ENCODE assay signal across 9 cellular contexts in the genomic region with DNA sequence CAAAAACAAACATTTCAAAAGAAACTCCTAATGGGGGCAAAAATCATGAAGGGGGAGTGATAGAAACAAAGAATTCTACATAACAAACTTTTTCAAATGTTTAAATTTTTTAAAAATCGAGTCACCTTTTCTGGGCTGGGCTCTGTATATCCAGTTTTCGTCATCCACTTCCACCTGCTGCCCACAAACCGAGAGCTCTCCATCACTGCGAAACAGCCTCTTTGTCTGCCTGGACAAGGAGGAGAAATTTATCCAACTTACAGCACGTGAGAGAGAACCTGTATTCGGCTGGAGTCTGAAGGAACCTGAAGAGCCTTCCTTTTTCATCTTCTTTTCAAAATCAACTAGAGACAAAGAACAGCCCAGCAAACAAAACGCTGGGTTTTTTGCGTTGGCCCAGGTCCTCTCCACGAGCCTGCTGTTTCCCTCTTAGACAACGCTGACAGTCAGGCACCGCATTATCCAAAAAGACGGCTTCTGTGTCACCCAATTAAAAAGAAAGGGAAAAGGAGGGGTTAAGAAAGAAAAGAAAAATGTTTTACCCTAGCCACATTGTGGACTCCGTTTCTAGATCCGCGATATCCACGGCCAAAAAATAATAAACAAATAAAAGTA.
A peak's percentile ranks its signal among the peaks of the same experiment; 100 is the strongest.
DNase-seq lines count a peak whose midpoint lies in the region; TF ChIP-seq lines count a peak whose summit lies in the region.
"Had no signal": no experiment of that assay in that cellular context is flagged by ENCODE, and none has a peak within 500 bp of the region (broad histone marks: within the 10 kb centered on the region; RNA-seq: fewer than 3 reads in every experiment).

No MANE protein-coding gene starts in this region.

- H3K9me3 ChIP-seq in ectodermal cell (ENCODE audit: control insufficient read depth, low read length), result no peaks in the 10 kb centered on the region
- no peaks in the 10 kb centered on the region for H3K9me3 ChIP-seq in transverse colon

- in situ Hi-C loops in transverse colon (cut with MboI; ENCODE audit: low pct_ligation_motif_present in 1 of 4, low pct_unique_long_range_greater_than_20kb in 1 of 4, low sequenced_read_pairs in 3 of 4), result no loop called here

- H3K9ac ChIP-seq in mesendoderm (ENCODE audit: low read length), result peak overlapping the region; percentile 34

- H3K4me1 Mint-ChIP-seq in activated CD4-positive, alpha-beta T cell treated with anti-CD3 and anti-CD28 coated beads, Interleukin-2, amount 10 ng/mL, durations not matched to agents 7 days and 5 days, result no peaks in the 10 kb centered on the region
- H3K4me1 Mint-ChIP-seq: immature natural killer cell had no signal

- intact Hi-C loops in transverse colon (cut with DNase I; ENCODE audit: low total_unique reads), result no loop called here

- TF ChIP-seq EP300 in transverse colon (IDR thresholded peaks at IDR 0.05; ENCODE audit: low read depth), result no peak

- H2AK5ac ChIP-seq in mesendoderm (ENCODE audit: low read length), result no peak overlapping the region

- H3K27ac ChIP-seq in ectodermal cell (ENCODE audit: insufficient read depth, low read depth, low read length, poor library complexity, severe bottlenecking) (peak overlapping the region; percentile 69), mesendoderm (ENCODE audit: low read depth, low read length) (no peak overlapping the region), transverse colon (peak overlapping the region; percentile 53 to 71 (median 58))

- no peak overlapping the region for H4K5ac ChIP-seq in mesendoderm (ENCODE audit: low read length)

- no peak overlapping the region for H3K23ac ChIP-seq in mesendoderm (ENCODE audit: low read length)

- H3K27me3 Mint-ChIP-seq in activated CD4-positive, alpha-beta T cell treated with anti-CD3 and anti-CD28 coated beads, Interleukin-2, amount 10 ng/mL, durations not matched to agents 7 days and 5 days, result peaks cover 19% of the 10 kb centered on the region

- peak overlapping the region; percentile 75 for H3K56ac ChIP-seq in mesendoderm (ENCODE audit: low read length)

- POLR2A ChIA-PET in activated CD4-positive, alpha-beta T cell treated with anti-CD3 and anti-CD28 coated beads, Interleukin-2, amount 10 ng/mL, durations not matched to agents 7 days and 5 days (lab: Charles Lee), result no interaction called here

- no peak overlapping the region for H3K4me3 Mint-ChIP-seq in activated CD4-positive, alpha-beta T cell treated with anti-CD3 and anti-CD28 coated beads, Interleukin-2, amount 10 ng/mL, durations not matched to agents 7 days and 5 days
- H3K4me3 Mint-ChIP-seq: immature natural killer cell had no signal

- H2BK5ac ChIP-seq in mesendoderm (ENCODE audit: low read length), result no peak overlapping the region

- peaks cover 2% of the 10 kb centered on the region for H3K79me1 ChIP-seq in mesendoderm (ENCODE audit: low read length)

- H4K8ac ChIP-seq in mesendoderm (ENCODE audit: low read depth, low read length), result no peak overlapping the region

- peak overlapping the region; percentile 4 for H3K4me2 ChIP-seq in mesendoderm (ENCODE audit: low read length)

- WGBS in ectodermal cell, 2 experiments, result 21 to 32% methylated on average over 12 to 15 of the region's 16 CpGs
- no CpG with 5 or more reads among the region's 16 CpGs for WGBS in mesendoderm (ENCODE audit: extremely low coverage, insufficient coverage, low lambda C conversion rate)
- 21 to 29% methylated on average over 15 to 16 of the region's 16 CpGs for WGBS in transverse colon (ENCODE audit: low coverage in 1 of 2), 2 donors

- H3K36me3 Mint-ChIP-seq in activated CD4-positive, alpha-beta T cell treated with anti-CD3 and anti-CD28 coated beads, Interleukin-2, amount 10 ng/mL, durations not matched to agents 7 days and 5 days (ENCODE audit: low read depth), result no peaks in the 10 kb centered on the region
- H3K36me3 Mint-ChIP-seq: immature natural killer cell had no signal

- no peak overlapping the region for H2BK120ac ChIP-seq in mesendoderm (ENCODE audit: low read depth, low read length)

- H3K27ac Mint-ChIP-seq in activated CD4-positive, alpha-beta T cell treated with anti-CD3 and anti-CD28 coated beads, Interleukin-2, amount 10 ng/mL, durations not matched to agents 7 days and 5 days, result no peak overlapping the region
- H3K27ac Mint-ChIP-seq: immature natural killer cell had no signal

- peak overlapping the region; percentile 49 for H3K4me3 ChIP-seq in ectodermal cell (ENCODE audit: insufficient read depth, low read depth, low read length)
- no peak overlapping the region for H3K4me3 ChIP-seq in mesendoderm (ENCODE audit: low read length)
- peak overlapping the region in 3 of 4 donors; percentile 25 to 43 (median 32) for H3K4me3 ChIP-seq in transverse colon

- H3K27me3 ChIP-seq in ectodermal cell (ENCODE audit: control insufficient read depth, insufficient read depth, low read length, poor library complexity, severe bottlenecking), result no peaks in the 10 kb centered on the region
- no peaks in the 10 kb centered on the region for H3K27me3 ChIP-seq in mesendoderm (ENCODE audit: insufficient read depth, low read length, poor library complexity)
- no peaks in the 10 kb centered on the region for H3K27me3 ChIP-seq in transverse colon

- no peak for TF ChIP-seq CTCF in transverse colon (IDR thresholded peaks at IDR 0.05)

- TF ChIP-seq POLR2A in transverse colon (IDR thresholded peaks at IDR 0.05), result no peak

- no peaks in the 10 kb centered on the region for H3K9me3 Mint-ChIP-seq in activated CD4-positive, alpha-beta T cell treated with anti-CD3 and anti-CD28 coated beads, Interleukin-2, amount 10 ng/mL, durations not matched to agents 7 days and 5 days
- H3K9me3 Mint-ChIP-seq: immature natural killer cell had no signal

- no peak overlapping the region for H2BK15ac ChIP-seq in mesendoderm (replicated peaks; ENCODE audit: low read depth)

- CTCF ChIA-PET in activated CD4-positive, alpha-beta T cell treated with anti-CD3 and anti-CD28 coated beads, Interleukin-2, amount 10 ng/mL, durations not matched to agents 7 days and 5 days (lab: Charles Lee), result no interaction called here

- H3K36me3 ChIP-seq in ectodermal cell (ENCODE audit: control insufficient read depth, insufficient read depth, low read length) (no peaks in the 10 kb centered on the region), mesendoderm (ENCODE audit: control insufficient read depth, insufficient read depth, low read length) (no peaks in the 10 kb centered on the region), transverse colon (no peaks in the 10 kb centered on the region)

- H3K18ac ChIP-seq in mesendoderm (ENCODE audit: low read length), result no peak overlapping the region

- DNase-seq in NCI-H510A treated with DMSO at 0.1 percent for 48 hours (lab: John Stamatoyannopoulos, UW) (peak; percentile 23), NCI-H510A (lab: John Stamatoyannopoulos, UW) (no peak), mesendoderm (no peak), transverse colon (no peak), NCI-H2081 treated with DMSO at 0.1 percent for 48 hours (lab: John Stamatoyannopoulos, UW) (no peak), iPS-NIHi11 (ENCODE audit: low spot score) (no peak)
- no peak for DNase-seq in activated CD4-positive, alpha-beta T cell treated with anti-CD3 and anti-CD28 coated beads, Interleukin-2, amount 10 ng/mL, durations not matched to agents 7 days and 5 days
- DNase-seq: immature natural killer cell had no signal

- H3K4me1 ChIP-seq in ectodermal cell (ENCODE audit: control insufficient read depth, insufficient read depth, low read length) (peaks cover 35% of the 10 kb centered on the region), mesendoderm (ENCODE audit: control insufficient read depth, low read depth, low read length) (peaks cover 4% of the 10 kb centered on the region), transverse colon (peaks cover 0 to 16% (median 9%) of the 10 kb centered on the region in 4 donors)

- H3K79me2 ChIP-seq in mesendoderm (ENCODE audit: control insufficient read depth, insufficient read depth, low read length), result peaks cover 7% of the 10 kb centered on the region

- no peak overlapping the region for H3K4ac ChIP-seq in mesendoderm (ENCODE audit: low read depth, low read length)
